In genomic region chr1:200975458-200975857, GRCh38 we compare ENCODE assay signal across 17 cellular contexts. TPM values are rescaled to one million over a fixed set of nuclear protein-coding genes. Genes with fewer than 3 reads are reported as not detected.
DNase-seq lines count a peak whose midpoint lies in the region; ATAC-seq, FAIRE-seq and TF ChIP-seq lines count a peak whose summit lies in the region.
"Had no signal": no experiment of that assay in that cellular context is flagged by ENCODE, and none has a peak within 500 bp of the region (broad histone marks: within the 10 kb centered on the region; RNA-seq: fewer than 3 reads in every experiment).

No MANE protein-coding gene starts in this region.

- no peaks in the 10 kb centered on the region for H3K27me3 Mint-ChIP-seq in CD4-positive, alpha-beta T cell
- H3K27me3 Mint-ChIP-seq in memory B cell = no peaks in the 10 kb centered on the region
- no peaks in the 10 kb centered on the region for H3K27me3 Mint-ChIP-seq in MCF 10A (ENCODE audit: insufficient read depth, unreplicated experiment)
- H3K27me3 Mint-ChIP-seq in activated CD4-positive, alpha-beta memory T cell treated with anti-CD3 and anti-CD28 coated beads for 36 hours = no peaks in the 10 kb centered on the region
- H3K27me3 Mint-ChIP-seq: CD4-positive, alpha-beta memory T cell; IgD-negative memory B cell had no signal

- intact Hi-C loops in CD4-positive, alpha-beta T cell (cut with DNase I, micrococcal nuclease) = loop anchor here in 1 of 2 experiments (10.0 kb wide), 1 partner anchor 249 kb away; no protein-coding TSS in a partner anchor
- intact Hi-C loops in MCF 10A (cut with micrococcal nuclease) = no loop called here
- intact Hi-C loops in activated CD4-positive, alpha-beta memory T cell treated with anti-CD3 and anti-CD28 coated beads for 36 hours (cut with micrococcal nuclease) = no loop called here

- H3K14ac ChIP-seq in H1 (ENCODE audit: insufficient read length) = no peak overlapping the region

- H3K27ac Mint-ChIP-seq in CD4-positive, alpha-beta T cell = peak overlapping the region; percentile 7
- H3K27ac Mint-ChIP-seq in memory B cell (peak overlapping the region; percentile 84), MCF 10A (ENCODE audit: low read depth, unreplicated experiment) (no peak overlapping the region)
- H3K27ac Mint-ChIP-seq in activated CD4-positive, alpha-beta memory T cell treated with anti-CD3 and anti-CD28 coated beads for 36 hours = no peak overlapping the region

- no peak overlapping the region for H3K9ac ChIP-seq in H1 (replicated peaks in 1 of 4; ENCODE audit: extremely low read depth in 1 of 4, low read depth in 3 of 4, low read length in 3 of 4)

- no peak overlapping the region for H2AK5ac ChIP-seq in H1 (ENCODE audit: low read depth, low read length)

- TF ChIP-seq CTCF in CD4-positive, alpha-beta T cell (IDR thresholded peaks at IDR 0.05) = no peak
- TF ChIP-seq CTCF in H1 (IDR thresholded peaks at IDR 0.05; ENCODE audit: control extremely low read depth in 1 of 3, insufficient read depth in 1 of 3, low read depth in 1 of 3, low read length in 3 of 3) = no peak
- TF ChIP-seq CTCF in MCF 10A (IDR thresholded peaks at IDR 0.05; ENCODE audit: unreplicated experiment) = no peak

- TF ChIP-seq EP300 in H1 (IDR thresholded peaks at IDR 0.05; ENCODE audit: borderline replicate concordance in 1 of 2, low read depth in 2 of 2, low read length in 2 of 2) = no peak

- H4K20me1 ChIP-seq in H1 (replicated peaks in 1 of 2; ENCODE audit: control insufficient read depth in 1 of 2, insufficient read depth in 2 of 2, low read length in 2 of 2) = peaks cover 0 to 3% of the 10 kb centered on the region in 2 experiments

- H3K9me3 Mint-ChIP-seq in CD4-positive, alpha-beta T cell = no peaks in the 10 kb centered on the region
- H3K9me3 Mint-ChIP-seq in memory B cell (no peaks in the 10 kb centered on the region), MCF 10A (ENCODE audit: unreplicated experiment) (no peaks in the 10 kb centered on the region)
- no peaks in the 10 kb centered on the region for H3K9me3 Mint-ChIP-seq in activated CD4-positive, alpha-beta memory T cell treated with anti-CD3 and anti-CD28 coated beads for 36 hours
- H3K9me3 Mint-ChIP-seq: IgD-negative memory B cell had no signal

- H3K23me2 ChIP-seq in H1 (ENCODE audit: low read depth, low read length) = no peaks in the 10 kb centered on the region

- no peak overlapping the region for H3K4me3 ChIP-seq in H1 (ENCODE audit: extremely low read depth in 1 of 4, insufficient read depth in 2 of 4, low read depth in 3 of 4, low read length in 4 of 4)
- H3K4me3 ChIP-seq: HAP-1 had no signal

- peaks cover 0 to 14% (median 7%) of the 10 kb centered on the region in 4 experiments; a peak in 5 of 8 replicates for H3K36me3 ChIP-seq in H1 (ENCODE audit: control insufficient read depth in 2 of 4, insufficient read depth in 4 of 4, low read length in 3 of 4)
- H3K36me3 ChIP-seq: BE2C, HAP-1 had no signal

- TF ChIP-seq POLR2A in H1 (IDR thresholded peaks at IDR 0.05; ENCODE audit: control extremely low read depth in 1 of 2, low read depth in 2 of 2, low read length in 2 of 2) = no peak

- WGBS in H1 (ENCODE audit: extremely low coverage in 1 of 2, insufficient coverage in 1 of 2, insufficient read length in 1 of 2, insufficient replicate concordance in 2 of 2, low coverage in 1 of 2, low lambda C conversion rate in 2 of 2, missing lambda C conversion rate in 1 of 2), 2 experiments = 95% methylated on average over 13 of the region's 13 CpGs; no CpG with 5 or more reads in 1 of the 2 experiments

- H2AFZ ChIP-seq in H1 (ENCODE audit: low read length) = no peak overlapping the region

- peaks cover 0 to 3% (median 0%) of the 10 kb centered on the region in 4 experiments; a peak in 1 of 7 replicates for H3K4me1 ChIP-seq in H1 (replicated peaks in 1 of 4; ENCODE audit: control insufficient read depth in 3 of 4, insufficient read depth in 4 of 4, low read length in 3 of 4)
- H3K4me1 ChIP-seq: BE2C, HAP-1 had no signal

- no peaks in the 10 kb centered on the region for H3K27me3 ChIP-seq in CD4-positive, alpha-beta T cell (ENCODE audit: control insufficient read depth, insufficient read depth, low read length)
- no peaks in the 10 kb centered on the region for H3K27me3 ChIP-seq in H1 (replicated peaks in 1 of 4; ENCODE audit: control insufficient read depth in 3 of 4, extremely low read depth in 1 of 4, insufficient read depth in 3 of 4, low read length in 3 of 4)

- no peak overlapping the region for H3K18ac ChIP-seq in H1 (ENCODE audit: extremely low read depth, low read length)

- no peaks in the 10 kb centered on the region for H3K79me2 ChIP-seq in H1 (ENCODE audit: control insufficient read depth in 1 of 2, insufficient read depth in 2 of 2, low read length in 2 of 2)

- no peak for ATAC-seq in CD4-positive, alpha-beta T cell (ENCODE audit: poor library complexity)
- no peak for ATAC-seq in memory B cell (ENCODE audit: low read depth)
- ATAC-seq: HepG2 had no signal

- H3K36me3 Mint-ChIP-seq in CD4-positive, alpha-beta T cell (ENCODE audit: low read depth) = peaks cover 99% of the 10 kb centered on the region
- peaks cover 40% of the 10 kb centered on the region for H3K36me3 Mint-ChIP-seq in memory B cell
- no peaks in the 10 kb centered on the region for H3K36me3 Mint-ChIP-seq in MCF 10A (ENCODE audit: insufficient read depth, unreplicated experiment)
- peaks cover 38% of the 10 kb centered on the region for H3K36me3 Mint-ChIP-seq in activated CD4-positive, alpha-beta memory T cell treated with anti-CD3 and anti-CD28 coated beads for 36 hours

- no TSS peak for BruUV-seq in MCF 10A (replicated peaks; lab: Mats Ljungman, UMichigan)

- H2BK15ac ChIP-seq in H1 (ENCODE audit: low read length) = no peak overlapping the region

- no peak overlapping the region for H3K27ac ChIP-seq in CD4-positive, alpha-beta T cell (ENCODE audit: low read depth, low read length)
- no peak overlapping the region for H3K27ac ChIP-seq in H1 (ENCODE audit: low read depth, low read length)
- H3K27ac ChIP-seq: C4-2B had no signal

- no peak overlapping the region for H3K56ac ChIP-seq in H1 (replicated peaks; ENCODE audit: insufficient read length, low read depth, low read length)

- CTCF ChIA-PET in CD4-positive, alpha-beta T cell (lab: Charles Lee) = interaction anchor here (3.3 kb wide), 1 partner anchor 67 kb away, joined by 8 read pairs; no protein-coding TSS in a partner anchor
- CTCF ChIA-PET in H1 (lab: Charles Lee; ENCODE audit: partially characterized antibody) = interaction anchor here (0.6 to 28.5 kb wide), 12 partner anchors 11 to 144 kb away, joined by 3 to 640 read pairs (median 4); partner anchors contain the start of gene KIF21B
- CTCF ChIA-PET in MCF 10A (lab: Yijun Ruan, JAX) = interaction anchor here (0.5 to 3.0 kb wide), 16 partner anchors 9 to 420 kb away, joined by 3 to 15 read pairs (median 3); no protein-coding TSS in a partner anchor
- CTCF ChIA-PET in activated CD4-positive, alpha-beta memory T cell treated with anti-CD3 and anti-CD28 coated beads for 36 hours (lab: Charles Lee) = interaction anchor here (0.6 to 17.1 kb wide), 5 partner anchors 40 to 353 kb away, joined by 3 to 433 read pairs (median 3); no protein-coding TSS in a partner anchor

- H2BK12ac ChIP-seq in H1 (ENCODE audit: low read depth, low read length) = no peak overlapping the region

- no peak overlapping the region for H4K91ac ChIP-seq in H1 (replicated peaks; ENCODE audit: insufficient read length, low read length)

- H2BK120ac ChIP-seq in H1 (replicated peaks; ENCODE audit: low read depth, low read length) = no peak overlapping the region

- no peak overlapping the region for H3K4ac ChIP-seq in H1 (replicated peaks; ENCODE audit: insufficient read length, low read depth, low read length)

- H2BK20ac ChIP-seq in H1 (ENCODE audit: low read length) = no peak overlapping the region

- no peak for TF ChIP-seq RAD21 in H1 (IDR thresholded peaks at IDR 0.05 in 1 of 2, conservative IDR thresholded peaks at IDR 0.05 in 1 of 2; ENCODE audit: low read depth in 2 of 2, low read length in 2 of 2)

- H3K4me3 Mint-ChIP-seq in CD4-positive, alpha-beta T cell = no peak overlapping the region
- H3K4me3 Mint-ChIP-seq in memory B cell (no peak overlapping the region), MCF 10A (ENCODE audit: unreplicated experiment) (no peak overlapping the region)
- no peak overlapping the region for H3K4me3 Mint-ChIP-seq in activated CD4-positive, alpha-beta memory T cell treated with anti-CD3 and anti-CD28 coated beads for 36 hours
- H3K4me3 Mint-ChIP-seq: CD4-positive, alpha-beta memory T cell; IgD-negative memory B cell had no signal

- peak overlapping the region; percentile 21; the same call in 1 of the 2 replicates for H4K8ac ChIP-seq in H1 (ENCODE audit: extremely low read depth, insufficient read depth, low read length)

- no peak overlapping the region for H3K23ac ChIP-seq in H1 (ENCODE audit: insufficient read length)

- FAIRE-seq in H1 (lab: Jason Lieb, UNC) = no peak
- FAIRE-seq: A204.1, HepG2 had no signal

- no peak overlapping the region for H3K4me2 ChIP-seq in H1 (ENCODE audit: insufficient read depth in 1 of 2, low read depth in 2 of 2, low read length in 2 of 2)

- H3K79me1 ChIP-seq in H1 (ENCODE audit: low read depth, low read length) = no peaks in the 10 kb centered on the region

- H3K4me1 Mint-ChIP-seq in CD4-positive, alpha-beta T cell (ENCODE audit: low read depth) = no peaks in the 10 kb centered on the region
- no peaks in the 10 kb centered on the region for H3K4me1 Mint-ChIP-seq in memory B cell
- no peaks in the 10 kb centered on the region for H3K4me1 Mint-ChIP-seq in MCF 10A (ENCODE audit: insufficient read depth, unreplicated experiment)
- H3K4me1 Mint-ChIP-seq in activated CD4-positive, alpha-beta memory T cell treated with anti-CD3 and anti-CD28 coated beads for 36 hours (ENCODE audit: low read depth) = no peaks in the 10 kb centered on the region

- no peak overlapping the region for H4K5ac ChIP-seq in H1 (ENCODE audit: insufficient read length, low read depth, low read length)

- POLR2A ChIA-PET in CD4-positive, alpha-beta T cell (lab: Charles Lee) = interaction anchor here (0.7 to 0.8 kb wide), 2 partner anchors 45 to 49 kb away, joined by 3 read pairs; no protein-coding TSS in a partner anchor
- POLR2A ChIA-PET in H1 (lab: Charles Lee; ENCODE audit: partially characterized antibody) (interaction anchor here (1.5 kb wide), 1 partner anchor 84 kb away, joined by 3 read pairs; no protein-coding TSS in a partner anchor), MCF 10A (lab: Yijun Ruan, JAX) (interaction anchor here (0.5 kb wide), 1 partner anchor 11 kb away, joined by 3 read pairs; no protein-coding TSS in a partner anchor)
- POLR2A ChIA-PET in activated CD4-positive, alpha-beta memory T cell treated with anti-CD3 and anti-CD28 coated beads for 36 hours (lab: Charles Lee) = no interaction called here

- no peaks in the 10 kb centered on the region for H3K9me3 ChIP-seq in CD4-positive, alpha-beta T cell (ENCODE audit: control insufficient read depth, low read length)
- H3K9me3 ChIP-seq in H1 (ENCODE audit: insufficient read depth in 2 of 2, low read depth in 1 of 2, low read length in 1 of 2) = peaks cover 0 to 8% of the 10 kb centered on the region in 2 experiments; a peak in 2 of 4 replicates
- H3K9me3 ChIP-seq: BE2C had no signal

- DNase-seq in CD4-positive, alpha-beta T cell = no peak
- DNase-seq in H1 (ENCODE audit: low read depth in 1 of 2, low spot score in 2 of 2) = no peak
- no peak for DNase-seq in memory B cell (ENCODE audit: low spot score in 2 of 2)
- DNase-seq in GOT3 (lab: John Stamatoyannopoulos, UW) = no peak
- no peak for DNase-seq in MCF 10A (ENCODE audit: unreplicated experiment)
- no peak for DNase-seq in activated CD4-positive, alpha-beta memory T cell treated with anti-CD3 and anti-CD28 coated beads for 36 hours
- DNase-seq: ACHN; BE2C; Calu3; CD4-positive, alpha-beta memory T cell; DMS79 treated with DMSO at 0.1 percent for 48 hours; GF-D8 had no signal

- no peak overlapping the region; the same call in 1 of the 2 replicates for H2BK5ac ChIP-seq in H1 (ENCODE audit: low read depth, low read length)

RNA-seq across cellular contexts. Expression of gene KIF21B, which starts 48.1 kb away (rescaled TPM):
- 10 to 100 TPM; 64.5 to 65.4 TPM for total RNA-seq in CD4-positive, alpha-beta T cell
- total RNA-seq in H1 (2021; fragmentation: NEBNext Ultra II Directional; extraction: Animal tissue kit (Norgen Biotek cat#: 25700)) = 26.5 and 27.2 TPM in 2 replicates
- 10.8 and 20.1 TPM in 2 replicates for polyA plus RNA-seq in H1 (2011; rRNA removed)
- 12.4 TPM for polyA plus RNA-seq in H1 (2011; cell fraction: cytosol; rRNA removed)
- polyA plus RNA-seq in H1 (2011; cell fraction: nucleus; rRNA removed) = 38.7 TPM
- 10.4 to 15.3 TPM (median 13.4 TPM) in 4 replicates for polyA plus RNA-seq in H1 (2012, experiment 1 of 2)
- polyA plus RNA-seq in H1 (2012, experiment 2 of 2) = 10.2 TPM
- polyA plus RNA-seq in H1 (2013, experiment 1 of 2) = 9.0 TPM
- 8.8 TPM for polyA plus RNA-seq in H1 (2013, experiment 2 of 2)
- polyA minus RNA-seq in H1 (2011; rRNA and poly(A)+ RNA removed) = 15.0 and 21.9 TPM in 2 replicates
- polyA minus RNA-seq in H1 (2011; cell fraction: cytosol; rRNA and poly(A)+ RNA removed) = 17.5 TPM
- polyA minus RNA-seq in H1 (2011; cell fraction: nucleus; rRNA and poly(A)+ RNA removed) = 22.0 TPM
- 9.5 and 12.7 TPM in 2 replicates for total RNA-seq in MCF 10A (2022)
- total RNA-seq in activated CD4-positive, alpha-beta memory T cell treated with anti-CD3 and anti-CD28 coated beads for 36 hours = 10 to 100 TPM; 56.6 to 58.7 TPM

Comparison
In these comparisons a context has a peak if more than half of its experiments do, and no peak if none do; other contexts are left out.
1. H3K27ac Mint-ChIP-seq: peak in CD4-positive, alpha-beta T cell (single experiment) and memory B cell (single experiment); none in MCF 10A (single experiment) and activated CD4-positive, alpha-beta memory T cell treated with anti-CD3 and anti-CD28 coated beads for 36 hours (single experiment).